ENCODE assay signal across 19 cellular contexts in genomic region chr17:55259684-55260111, GRCh38. TPM values are rescaled to one million over a fixed set of nuclear protein-coding genes. Genes with fewer than 3 reads are reported as not detected.
DNase-seq lines count a peak whose midpoint lies in the region; ATAC-seq and TF ChIP-seq lines count a peak whose summit lies in the region.
"Had no signal": no experiment of that assay in that cellular context is flagged by ENCODE, and none has a peak within 500 bp of the region (broad histone marks: within the 10 kb centered on the region; RNA-seq: fewer than 3 reads in every experiment).

No MANE protein-coding gene starts in this region.

- no peak overlapping the region for H3K4me2 ChIP-seq in neural progenitor cell
- H3K4me2 ChIP-seq: BLaER1 treated with 17β-estradiol and CSF1 and Interleukin-3, amounts not matched to agents 10 nM and 100 nM had no signal

- in situ Hi-C loops in HAP-1 (cut with MboI; ENCODE audit: low sequenced_read_pairs), result no loop called here

- H3K27ac ChIP-seq in body of pancreas (no peak overlapping the region), neural progenitor cell (no peak overlapping the region)
- H3K27ac ChIP-seq: BLaER1 treated with 17β-estradiol and CSF1 and Interleukin-3, amounts not matched to agents 10 nM and 100 nM had no signal

- ATAC-seq in body of pancreas, result peak; percentile 27
- no peak for ATAC-seq in natural killer cell treated with Interleukin-12 subunit alpha and Interleukin-12 subunit beta and Interleukin-15 and Interleukin-18, amount 100 ng/mL, for 72 hours
- ATAC-seq: GM12878 had no signal

- 33 to 38% methylated on average over 3 to 4 of the region's 4 CpGs for WGBS in body of pancreas, 2 donors

- H3K27me3 ChIP-seq in body of pancreas (no peaks in the 10 kb centered on the region), neural progenitor cell (peaks cover 41% of the 10 kb centered on the region), HAP-1 (ENCODE audit: low read depth) (0 out of 2 replicates have a peak, but pooled peaks cover 3% of the 10 kb centered on the region)

- H3K9me3 Mint-ChIP-seq in neural progenitor cell, result no peaks in the 10 kb centered on the region
- H3K9me3 Mint-ChIP-seq in natural killer cell treated with Interleukin-12 subunit alpha and Interleukin-12 subunit beta and Interleukin-15 and Interleukin-18, amount 100 ng/mL, for 72 hours, result no peaks in the 10 kb centered on the region

- peak overlapping the region; percentile 79 for H2AFZ ChIP-seq in neural progenitor cell (replicated peaks)

- H3K4me3 Mint-ChIP-seq in neural progenitor cell, result no peak overlapping the region
- H3K4me3 Mint-ChIP-seq in natural killer cell treated with Interleukin-12 subunit alpha and Interleukin-12 subunit beta and Interleukin-15 and Interleukin-18, amount 100 ng/mL, for 72 hours, result no peak overlapping the region

- H3K9me3 ChIP-seq in body of pancreas (no peaks in the 10 kb centered on the region), neural progenitor cell (ENCODE audit: low read depth) (no peaks in the 10 kb centered on the region), HAP-1 (0 out of 2 replicates have a peak, but pooled peaks cover 2% of the 10 kb centered on the region)

- H3F3A ChIP-seq in neural progenitor cell (ENCODE audit: low read depth), result no peaks in the 10 kb centered on the region

- DNase-seq in NCI-H2029 (lab: John Stamatoyannopoulos, UW) (peak; percentile 7), NCI-H2029 treated with DMSO at 0.1 percent for 48 hours (lab: John Stamatoyannopoulos, UW) (no peak), NCI-H69 (lab: John Stamatoyannopoulos, UW) (peak; percentile 14), body of pancreas (no peak), neural progenitor cell (ENCODE audit: low spot score) (no peak), NCI-H1930 (lab: John Stamatoyannopoulos, UW) (no peak), HAP-1 (ENCODE audit: low spot score in 2 of 2) (no peak)
- no peak for DNase-seq in natural killer cell treated with Interleukin-12 subunit alpha and Interleukin-12 subunit beta and Interleukin-15 and Interleukin-18, amount 100 ng/mL, for 72 hours (ENCODE audit: low spot score)
- DNase-seq: 8988T, DMS53, GOT3, Karpas-422, MM.1S, NCI-H1105, NCI-H1694 treated with DMSO at 0.1 percent for 48 hours, NCI-H524 treated with DMSO at 0.1 percent for 48 hours, SW 1271 had no signal

- H3K27me3 Mint-ChIP-seq in neural progenitor cell (ENCODE audit: insufficient read depth, low read depth), result peaks cover 26% of the 10 kb centered on the region
- H3K27me3 Mint-ChIP-seq in natural killer cell treated with Interleukin-12 subunit alpha and Interleukin-12 subunit beta and Interleukin-15 and Interleukin-18, amount 100 ng/mL, for 72 hours, result peaks cover 41 to 67% of the 10 kb centered on the region in 2 donors

- H3K79me2 ChIP-seq in neural progenitor cell (ENCODE audit: low read depth), result no peaks in the 10 kb centered on the region

- H3K4me1 Mint-ChIP-seq in neural progenitor cell, result peaks cover 10% of the 10 kb centered on the region
- peaks cover 9 to 12% of the 10 kb centered on the region in 2 donors for H3K4me1 Mint-ChIP-seq in natural killer cell treated with Interleukin-12 subunit alpha and Interleukin-12 subunit beta and Interleukin-15 and Interleukin-18, amount 100 ng/mL, for 72 hours (ENCODE audit: low read depth in 2 of 2)

- TF ChIP-seq POLR2A in body of pancreas (IDR thresholded peaks at IDR 0.05), result no peak

- H3K4me1 ChIP-seq in body of pancreas, result peaks cover 13% of the 10 kb centered on the region
- H3K4me1 ChIP-seq in neural progenitor cell, result peaks cover 21% of the 10 kb centered on the region
- H3K4me1 ChIP-seq in HAP-1, result no peaks in the 10 kb centered on the region

- TF ChIP-seq CTCF in body of pancreas (IDR thresholded peaks at IDR 0.05), result no peak
- no peak for TF ChIP-seq CTCF in neural progenitor cell (IDR thresholded peaks at IDR 0.05)

- intact Hi-C loops in body of pancreas (cut with DNase I), result no loop called here

- no peaks in the 10 kb centered on the region for H4K20me1 ChIP-seq in neural progenitor cell (ENCODE audit: low read depth)
- H4K20me1 ChIP-seq: BLaER1 treated with 17β-estradiol and CSF1 and Interleukin-3, amounts not matched to agents 10 nM and 100 nM had no signal

- H3K27ac Mint-ChIP-seq in neural progenitor cell, result no peak overlapping the region
- no peak overlapping the region for H3K27ac Mint-ChIP-seq in natural killer cell treated with Interleukin-12 subunit alpha and Interleukin-12 subunit beta and Interleukin-15 and Interleukin-18, amount 100 ng/mL, for 72 hours

- no peak overlapping the region for H3K9ac ChIP-seq in neural progenitor cell
- H3K9ac ChIP-seq: BLaER1 treated with 17β-estradiol and CSF1 and Interleukin-3, amounts not matched to agents 10 nM and 100 nM had no signal

- H3K36me3 ChIP-seq in body of pancreas (replicated peaks in 1 of 2; ENCODE audit: insufficient read depth in 1 of 2, low read depth in 2 of 2) (no peaks in the 10 kb centered on the region), neural progenitor cell (no peaks in the 10 kb centered on the region), HAP-1 (replicated peaks) (no peaks in the 10 kb centered on the region)
- H3K36me3 ChIP-seq: BLaER1 treated with 17β-estradiol and CSF1 and Interleukin-3, amounts not matched to agents 10 nM and 100 nM had no signal

- no peaks in the 10 kb centered on the region for H3K36me3 Mint-ChIP-seq in neural progenitor cell
- H3K36me3 Mint-ChIP-seq in natural killer cell treated with Interleukin-12 subunit alpha and Interleukin-12 subunit beta and Interleukin-15 and Interleukin-18, amount 100 ng/mL, for 72 hours, result no peaks in the 10 kb centered on the region

- H3K4me3 ChIP-seq in body of pancreas, result no peak overlapping the region
- H3K4me3 ChIP-seq in neural progenitor cell, result no peak overlapping the region
- no peak overlapping the region for H3K4me3 ChIP-seq in HAP-1
- H3K4me3 ChIP-seq: BLaER1 treated with 17β-estradiol and CSF1 and Interleukin-3, amounts not matched to agents 10 nM and 100 nM; GM12878 had no signal

RNA-seq across cellular contexts. Expression of gene HLF, which starts 5.1 kb away (rescaled TPM):
- 1 to 10 TPM; 4.2 to 4.9 TPM for total RNA-seq in body of pancreas
- total RNA-seq in neural progenitor cell (ENCODE audit: low replicate concordance), result 0.06 and 0.11 TPM in 2 replicates
- 1 to 10 TPM in 1 of 2 donors, under 1 TPM in 1; 0.21 to 1.4 TPM for total RNA-seq in natural killer cell treated with Interleukin-12 subunit alpha and Interleukin-12 subunit beta and Interleukin-15 and Interleukin-18, amount 100 ng/mL, for 72 hours

Comparison
In these comparisons a context has a peak if more than half of its experiments do, and no peak if none do; other contexts are left out.
1. DNase-seq: peak in NCI-H2029 (single experiment) and NCI-H69 (single experiment); none in NCI-H2029 treated with DMSO at 0.1 percent for 48 hours (single experiment), body of pancreas (0 of 4), neural progenitor cell (single experiment), natural killer cell treated with Interleukin-12 subunit alpha and Interleukin-12 subunit beta and Interleukin-15 and Interleukin-18, amount 100 ng/mL, for 72 hours (single experiment), NCI-H1930 (0 of 2) and HAP-1 (0 of 2).